ENCODE assay signal across 8 cellular contexts in genomic region chr4:40630335-40631021, GRCh38. TPM values are rescaled to one million over a fixed set of nuclear protein-coding genes. Genes with fewer than 3 reads are reported as not detected.
DNase-seq lines count a peak whose midpoint lies in the region; ATAC-seq, FAIRE-seq and TF ChIP-seq lines count a peak whose summit lies in the region.

No MANE protein-coding gene starts in this region.

- H3K27ac ChIP-seq in PC-9 (peak overlapping the region; percentile 99), cardiac muscle cell (no peak overlapping the region), pancreas (peak overlapping the region; percentile 84 to 99 (median 95))

- peak overlapping the region; percentile 93 for H3K4me2 ChIP-seq in PC-9

- H3K27me3 ChIP-seq in PC-9 (ENCODE audit: insufficient read depth, low read depth) = no peaks in the 10 kb centered on the region
- H3K27me3 ChIP-seq in cardiac muscle cell = peaks cover 8% of the 10 kb centered on the region
- H3K27me3 ChIP-seq in pancreas = no peaks in the 10 kb centered on the region

- TF ChIP-seq CTCF in PC-9 (conservative IDR thresholded peaks at IDR 0.05) (no peak), cardiac muscle cell (IDR thresholded peaks at IDR 0.05; ENCODE audit: low read depth, low read length) (no peak), pancreas (IDR thresholded peaks at IDR 0.05) (no peak)

- BruUV-seq in PC-9 (replicated peaks; lab: Mats Ljungman, UMichigan) = TSS peak; percentile 65

- 8 to 9% methylated on average over 41 of the region's 41 CpGs for WGBS in pancreas, 2 donors

- intact Hi-C loops in PC-9 (cut with micrococcal nuclease; ENCODE audit: unreplicated experiment) (loop anchor here (1.0 to 5.0 kb wide), 3 partner anchors 72 to 573 kb away; partner anchors contain the start of gene N4BP2), pancreas (cut with DNase I) (no loop called here)

- H3K4me1 Mint-ChIP-seq in T-helper 1 cell treated with Interleukin-12 subunit alpha and Interleukin-12 subunit beta and Interleukin-4 antibody, amounts not matched to agents 30 μg/mL and 1 μg/mL, for 36 hours (ENCODE audit: low read depth) = peaks cover 35% of the 10 kb centered on the region
- H3K4me1 Mint-ChIP-seq in activated CD4-positive, alpha-beta memory T cell treated with anti-CD3 and anti-CD28 coated beads, Interleukin-2, amount 10 ng/mL, durations not matched to agents 7 days and 5 days = peaks cover 31% of the 10 kb centered on the region

- peak; percentile 46 for ATAC-seq in HG02884 (IDR thresholded peaks at IDR 0.05; ENCODE audit: unreplicated experiment)
- ATAC-seq in pancreas = peak; percentile 63 to 77 (median 73)

- H3K4me3 ChIP-seq in PC-9 (peak overlapping the region; percentile 96), cardiac muscle cell (peak overlapping the region; percentile 52), pancreas (peak overlapping the region; percentile 36 to 79 (median 54))

- no peaks in the 10 kb centered on the region for H3K9me3 ChIP-seq in PC-9 (ENCODE audit: insufficient read depth, low read depth)
- H3K9me3 ChIP-seq in cardiac muscle cell (ENCODE audit: low read depth) = no peaks in the 10 kb centered on the region
- H3K9me3 ChIP-seq in pancreas = no peaks in the 10 kb centered on the region

- CTCF ChIA-PET in PC-9 (lab: Charles Lee) = no interaction called here
- CTCF ChIA-PET in activated CD4-positive, alpha-beta memory T cell treated with anti-CD3 and anti-CD28 coated beads, Interleukin-2, amount 10 ng/mL, durations not matched to agents 7 days and 5 days (lab: Charles Lee) = no interaction called here

- 0 out of 2 replicates have a peak, but pooled peaks cover 6% of the 10 kb centered on the region for H4K20me1 ChIP-seq in PC-9 (ENCODE audit: insufficient read depth)

- H3K27ac Mint-ChIP-seq in T-helper 1 cell treated with Interleukin-12 subunit alpha and Interleukin-12 subunit beta and Interleukin-4 antibody, amounts not matched to agents 30 μg/mL and 1 μg/mL, for 36 hours = no peak overlapping the region
- no peak overlapping the region for H3K27ac Mint-ChIP-seq in activated CD4-positive, alpha-beta memory T cell treated with anti-CD3 and anti-CD28 coated beads, Interleukin-2, amount 10 ng/mL, durations not matched to agents 7 days and 5 days

- H3K4me3 Mint-ChIP-seq in T-helper 1 cell treated with Interleukin-12 subunit alpha and Interleukin-12 subunit beta and Interleukin-4 antibody, amounts not matched to agents 30 μg/mL and 1 μg/mL, for 36 hours = peak overlapping the region; percentile 91
- no peak overlapping the region for H3K4me3 Mint-ChIP-seq in activated CD4-positive, alpha-beta memory T cell treated with anti-CD3 and anti-CD28 coated beads, Interleukin-2, amount 10 ng/mL, durations not matched to agents 7 days and 5 days

- no peak for FAIRE-seq in pancreas (lab: Jason Lieb, UNC)

- H3K79me2 ChIP-seq in PC-9 (ENCODE audit: low read depth) = peaks cover 67% of the 10 kb centered on the region

- no peaks in the 10 kb centered on the region for H3K9me3 Mint-ChIP-seq in T-helper 1 cell treated with Interleukin-12 subunit alpha and Interleukin-12 subunit beta and Interleukin-4 antibody, amounts not matched to agents 30 μg/mL and 1 μg/mL, for 36 hours
- H3K9me3 Mint-ChIP-seq in activated CD4-positive, alpha-beta memory T cell treated with anti-CD3 and anti-CD28 coated beads, Interleukin-2, amount 10 ng/mL, durations not matched to agents 7 days and 5 days = no peaks in the 10 kb centered on the region

- POLR2A ChIA-PET in PC-9 (lab: Charles Lee; ENCODE audit: unreplicated experiment) = interaction anchor here (0.6 to 2.5 kb wide), 5 partner anchors 9 to 122 kb away, joined by 3 to 14 read pairs (median 4); no protein-coding TSS in a partner anchor
- POLR2A ChIA-PET in activated CD4-positive, alpha-beta memory T cell treated with anti-CD3 and anti-CD28 coated beads, Interleukin-2, amount 10 ng/mL, durations not matched to agents 7 days and 5 days (lab: Charles Lee) = no interaction called here

- H3K4me1 ChIP-seq in PC-9 (replicated peaks; ENCODE audit: insufficient read depth) (peaks cover 38% of the 10 kb centered on the region), cardiac muscle cell (ENCODE audit: low read depth) (peaks cover 6% of the 10 kb centered on the region), pancreas (peaks cover 5 to 18% (median 11%) of the 10 kb centered on the region in 3 donors)

- H3K27me3 Mint-ChIP-seq in T-helper 1 cell treated with Interleukin-12 subunit alpha and Interleukin-12 subunit beta and Interleukin-4 antibody, amounts not matched to agents 30 μg/mL and 1 μg/mL, for 36 hours (ENCODE audit: low read depth) = peaks cover 32% of the 10 kb centered on the region
- peaks cover 50% of the 10 kb centered on the region for H3K27me3 Mint-ChIP-seq in activated CD4-positive, alpha-beta memory T cell treated with anti-CD3 and anti-CD28 coated beads, Interleukin-2, amount 10 ng/mL, durations not matched to agents 7 days and 5 days

- H3F3A ChIP-seq in PC-9 (ENCODE audit: insufficient read depth, low read depth) = peaks cover 55% of the 10 kb centered on the region

- DNase-seq in T-helper 1 cell = no peak
- DNase-seq in PC-9 = peak; percentile 65 to 81
- peak in 1 of 2 donors; percentile 45 for DNase-seq in cardiac muscle cell (ENCODE audit: low read depth in 1 of 2, low spot score in 1 of 2)
- DNase-seq in pancreas = peak; percentile 70 to 82 (median 76)
- DNase-seq in NCI-H1092 (lab: John Stamatoyannopoulos, UW) = no peak
- no peak for DNase-seq in activated CD4-positive, alpha-beta memory T cell treated with anti-CD3 and anti-CD28 coated beads, Interleukin-2, amount 10 ng/mL, durations not matched to agents 7 days and 5 days

- peak overlapping the region; percentile 82 for H2AFZ ChIP-seq in PC-9

- H3K36me3 Mint-ChIP-seq in T-helper 1 cell treated with Interleukin-12 subunit alpha and Interleukin-12 subunit beta and Interleukin-4 antibody, amounts not matched to agents 30 μg/mL and 1 μg/mL, for 36 hours (ENCODE audit: low read depth) = peaks cover 3% of the 10 kb centered on the region
- H3K36me3 Mint-ChIP-seq in activated CD4-positive, alpha-beta memory T cell treated with anti-CD3 and anti-CD28 coated beads, Interleukin-2, amount 10 ng/mL, durations not matched to agents 7 days and 5 days (ENCODE audit: low read depth) = peaks cover 3% of the 10 kb centered on the region

- no peaks in the 10 kb centered on the region for H3K9me2 ChIP-seq in PC-9 (ENCODE audit: insufficient read depth)

- H3K36me3 ChIP-seq in PC-9 (ENCODE audit: low read depth) (0 out of 2 replicates have a peak, but pooled peaks cover 10% of the 10 kb centered on the region), cardiac muscle cell (no peaks in the 10 kb centered on the region), pancreas (no peaks in the 10 kb centered on the region)

RNA-seq across cellular contexts. Expression of gene RBM47, which starts 0.8 kb away (rescaled TPM):
- total RNA-seq in PC-9 (2021) (78.0 and 79.0 TPM in 2 replicates), cardiac muscle cell (1.1 and 2.3 TPM in 2 replicates), pancreas (10 to 100 TPM; 25.7 to 59.6 (median 41.6) TPM)
- polyA plus RNA-seq in cardiac muscle cell (0.11 and 1.4 TPM in 2 replicates), pancreas (10 to 100 TPM; 12.3 to 18.0 TPM)
- 1 to 10 TPM; 2.1 to 2.2 TPM for total RNA-seq in activated CD4-positive, alpha-beta memory T cell treated with anti-CD3 and anti-CD28 coated beads, Interleukin-2, amount 10 ng/mL, durations not matched to agents 7 days and 5 days

Comparison
In these comparisons a context has a peak if more than half of its experiments do, and no peak if none do; other contexts are left out.
1. DNase-seq: peak in PC-9 (2 of 2) and pancreas (6 of 6); none in T-helper 1 cell (0 of 5), NCI-H1092 (single experiment) and activated CD4-positive, alpha-beta memory T cell treated with anti-CD3 and anti-CD28 coated beads, Interleukin-2, amount 10 ng/mL, durations not matched to agents 7 days and 5 days (single experiment).
2. Peak in every context shown above with its lines, with median percentiles within 50 percentile points of each other: H3K4me3 ChIP-seq.